8 cellular contexts compared by ENCODE assay signal in the genomic region with DNA sequence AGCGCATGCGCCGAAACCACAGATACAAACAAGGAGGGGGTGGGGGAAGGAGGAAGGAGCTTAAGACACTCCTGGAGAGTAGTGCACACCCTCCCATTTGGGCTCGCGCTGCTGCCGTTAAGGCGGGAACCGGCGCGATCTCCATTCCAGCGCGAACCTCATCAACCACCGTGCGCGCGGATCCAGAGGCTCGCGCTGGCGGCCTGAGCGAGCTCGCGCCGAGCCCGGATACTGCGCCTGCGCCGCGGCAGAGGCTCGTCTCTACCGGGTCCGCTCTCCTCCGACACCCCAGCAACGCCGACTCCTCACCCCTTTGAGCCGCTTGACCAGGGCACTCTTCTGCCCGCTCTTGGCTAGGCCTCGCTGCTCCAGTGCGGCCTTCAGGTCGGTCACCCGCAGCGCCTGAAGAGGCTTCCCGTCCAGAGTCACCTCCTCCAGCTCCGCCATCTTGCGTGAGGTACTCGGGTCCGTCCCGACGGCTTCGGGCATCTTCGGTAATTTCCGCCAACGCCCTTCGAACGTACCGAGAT. TPM values are rescaled to one million over a fixed set of nuclear protein-coding genes. Genes with fewer than 3 reads are reported as not detected.
DNase-seq lines count a peak whose midpoint lies in the region; ATAC-seq lines count a peak whose summit lies in the region.

A gene with protein sequence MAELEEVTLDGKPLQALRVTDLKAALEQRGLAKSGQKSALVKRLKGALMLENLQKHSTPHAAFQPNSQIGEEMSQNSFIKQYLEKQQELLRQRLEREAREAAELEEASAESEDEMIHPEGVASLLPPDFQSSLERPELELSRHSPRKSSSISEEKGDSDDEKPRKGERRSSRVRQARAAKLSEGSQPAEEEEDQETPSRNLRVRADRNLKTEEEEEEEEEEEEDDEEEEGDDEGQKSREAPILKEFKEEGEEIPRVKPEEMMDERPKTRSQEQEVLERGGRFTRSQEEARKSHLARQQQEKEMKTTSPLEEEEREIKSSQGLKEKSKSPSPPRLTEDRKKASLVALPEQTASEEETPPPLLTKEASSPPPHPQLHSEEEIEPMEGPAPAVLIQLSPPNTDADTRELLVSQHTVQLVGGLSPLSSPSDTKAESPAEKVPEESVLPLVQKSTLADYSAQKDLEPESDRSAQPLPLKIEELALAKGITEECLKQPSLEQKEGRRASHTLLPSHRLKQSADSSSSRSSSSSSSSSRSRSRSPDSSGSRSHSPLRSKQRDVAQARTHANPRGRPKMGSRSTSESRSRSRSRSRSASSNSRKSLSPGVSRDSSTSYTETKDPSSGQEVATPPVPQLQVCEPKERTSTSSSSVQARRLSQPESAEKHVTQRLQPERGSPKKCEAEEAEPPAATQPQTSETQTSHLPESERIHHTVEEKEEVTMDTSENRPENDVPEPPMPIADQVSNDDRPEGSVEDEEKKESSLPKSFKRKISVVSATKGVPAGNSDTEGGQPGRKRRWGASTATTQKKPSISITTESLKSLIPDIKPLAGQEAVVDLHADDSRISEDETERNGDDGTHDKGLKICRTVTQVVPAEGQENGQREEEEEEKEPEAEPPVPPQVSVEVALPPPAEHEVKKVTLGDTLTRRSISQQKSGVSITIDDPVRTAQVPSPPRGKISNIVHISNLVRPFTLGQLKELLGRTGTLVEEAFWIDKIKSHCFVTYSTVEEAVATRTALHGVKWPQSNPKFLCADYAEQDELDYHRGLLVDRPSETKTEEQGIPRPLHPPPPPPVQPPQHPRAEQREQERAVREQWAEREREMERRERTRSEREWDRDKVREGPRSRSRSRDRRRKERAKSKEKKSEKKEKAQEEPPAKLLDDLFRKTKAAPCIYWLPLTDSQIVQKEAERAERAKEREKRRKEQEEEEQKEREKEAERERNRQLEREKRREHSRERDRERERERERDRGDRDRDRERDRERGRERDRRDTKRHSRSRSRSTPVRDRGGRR (minus strand): TSS at position 471 of the 530 bp plus-strand sequence. CDS start 24 bp downstream, at position 447.

- H3K27ac Mint-ChIP-seq in activated CD4-positive, alpha-beta T cell treated with anti-CD3 and anti-CD28 coated beads for 36 hours: no peak within 1 kb of the TSS

- H3K27me3 ChIP-seq in ACC112 (ENCODE audit: insufficient read depth, low read length): no peaks in the 10 kb centered on the region
- no peaks in the 10 kb centered on the region for H3K27me3 ChIP-seq in muscle layer of duodenum (ENCODE audit: low read depth, low read length)

- ATAC-seq in GM19035 (IDR thresholded peaks at IDR 0.05; ENCODE audit: unreplicated experiment) (peak; percentile 39), HG03342 (IDR thresholded peaks at IDR 0.05; ENCODE audit: unreplicated experiment) (peak; percentile 23)
- peak; percentile 34 for ATAC-seq in activated CD4-positive, alpha-beta T cell treated with anti-CD3 and anti-CD28 coated beads for 36 hours

- H3K36me3 ChIP-seq in ACC112 (ENCODE audit: insufficient read depth, low read length) (peaks cover 40% of the 10 kb centered on the region), muscle layer of duodenum (ENCODE audit: control insufficient read depth in 1 of 2, insufficient read depth in 2 of 2, low read length in 2 of 2) (peaks cover 26 to 42% of the 10 kb centered on the region in 2 donors)

- H3K27ac ChIP-seq in ACC112 (ENCODE audit: low read depth, low read length) (peak within 1 kb of the TSS; percentile 88), muscle layer of duodenum (ENCODE audit: low read length) (peak within 1 kb of the TSS; percentile 99)

- H3K9me3 Mint-ChIP-seq in activated CD4-positive, alpha-beta T cell treated with anti-CD3 and anti-CD28 coated beads for 36 hours (ENCODE audit: low read depth): no peaks in the 10 kb centered on the region

- H3K79me2 ChIP-seq in ACC112 (ENCODE audit: control insufficient read depth, insufficient read depth, low read length, unreplicated experiment): peaks cover 80% of the 10 kb centered on the region

- CTCF ChIA-PET in activated CD4-positive, alpha-beta T cell treated with anti-CD3 and anti-CD28 coated beads for 36 hours (lab: Charles Lee): interaction anchor here (0.6 to 5.1 kb wide), 31 partner anchors 9 to 1000 kb away, joined by 3 to 58 read pairs (median 4); a partner anchor contains a TSS

- H2AFZ ChIP-seq in ACC112 (ENCODE audit: low read length, unreplicated experiment): peak within 1 kb of the TSS; percentile 83

- DNase-seq in activated CD4-positive, alpha-beta T cell treated with anti-CD3 and anti-CD28 coated beads for 36 hours: peak; percentile 83
- peak; percentile 64 for DNase-seq in epidermal melanocyte (ENCODE audit: insufficient read length, low spot score)
- DNase-seq in stromal cell of bone marrow (ENCODE audit: low read depth): peak; percentile 75
- no peak for DNase-seq in iPS-NIHi7 (ENCODE audit: extremely low spot score)

- POLR2A ChIA-PET in activated CD4-positive, alpha-beta T cell treated with anti-CD3 and anti-CD28 coated beads for 36 hours (lab: Charles Lee): interaction anchor here (0.6 to 2.1 kb wide), 18 partner anchors 9 to 1825 kb away, joined by 3 to 27 read pairs (median 9); a partner anchor contains a TSS

- H3K36me3 Mint-ChIP-seq in activated CD4-positive, alpha-beta T cell treated with anti-CD3 and anti-CD28 coated beads for 36 hours (ENCODE audit: low read depth): peaks cover 53% of the 10 kb centered on the region

- peak within 1 kb of the TSS; percentile 83 for H3K4me3 ChIP-seq in ACC112 (ENCODE audit: low read depth, low read length)
- peak within 1 kb of the TSS; percentile 89 to 96 for H3K4me3 ChIP-seq in muscle layer of duodenum (ENCODE audit: low read depth in 1 of 2, low read length in 2 of 2)

- H3K9me3 ChIP-seq in muscle layer of duodenum (ENCODE audit: control insufficient read depth in 1 of 2, low read length in 2 of 2): no peaks in the 10 kb centered on the region

- intact Hi-C loops in activated CD4-positive, alpha-beta T cell treated with anti-CD3 and anti-CD28 coated beads for 36 hours (cut with DNase I, micrococcal nuclease): loop anchor here (1.0 to 10.0 kb wide), 18 partner anchors 23 to 1830 kb away; a partner anchor contains a TSS

- H3K4me3 Mint-ChIP-seq in activated CD4-positive, alpha-beta T cell treated with anti-CD3 and anti-CD28 coated beads for 36 hours: no peak within 1 kb of the TSS

- H3K4me1 Mint-ChIP-seq in activated CD4-positive, alpha-beta T cell treated with anti-CD3 and anti-CD28 coated beads for 36 hours: peaks cover 25% of the 10 kb centered on the region

- H3K4me1 ChIP-seq in ACC112 (ENCODE audit: control insufficient read depth, insufficient read depth, low read length, unreplicated experiment) (peaks cover 33% of the 10 kb centered on the region), muscle layer of duodenum (ENCODE audit: control insufficient read depth in 1 of 2, insufficient read depth in 2 of 2, low read length in 2 of 2) (peaks cover 13 to 34% of the 10 kb centered on the region in 2 donors)

- no peaks in the 10 kb centered on the region for H3K27me3 Mint-ChIP-seq in activated CD4-positive, alpha-beta T cell treated with anti-CD3 and anti-CD28 coated beads for 36 hours

RNA-seq across cellular contexts. Expression of the gene that starts here (rescaled TPM):
- 100 to 1,000 TPM; 160 to 215 TPM for total RNA-seq in activated CD4-positive, alpha-beta T cell treated with anti-CD3 and anti-CD28 coated beads for 36 hours
